In the genomic region with DNA sequence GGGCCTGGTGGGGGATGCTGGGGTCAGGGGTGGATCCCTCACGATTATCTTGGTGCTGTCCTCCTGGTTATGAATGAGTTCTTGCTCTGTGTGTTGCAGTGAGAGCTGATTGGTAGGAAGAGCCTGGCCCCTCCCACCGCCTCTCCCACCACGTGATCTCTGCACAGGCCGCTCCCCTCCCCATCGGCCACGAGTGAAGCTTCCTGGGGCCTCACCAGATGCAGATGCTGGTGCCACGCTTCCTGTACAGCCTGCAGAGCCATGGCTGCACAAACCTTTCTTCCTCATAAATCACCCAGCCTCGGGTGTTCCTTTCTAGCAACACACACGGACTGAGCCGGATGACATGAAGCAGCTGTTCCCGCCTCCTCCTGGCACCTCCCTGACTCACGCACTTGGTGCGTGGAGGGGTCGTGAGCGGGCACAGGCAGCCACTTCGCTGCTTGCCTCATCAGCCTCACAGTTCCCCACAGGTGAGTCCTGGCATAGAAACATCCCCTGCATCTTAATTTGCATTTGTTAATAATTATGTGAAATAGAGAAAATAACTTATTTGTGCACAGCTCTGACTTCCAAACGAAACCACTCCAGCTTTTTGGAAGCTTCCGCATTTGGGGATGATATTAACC, we compare ENCODE assay signal across 16 cellular contexts.
DNase-seq lines count a peak whose midpoint lies in the region; ATAC-seq and TF ChIP-seq lines count a peak whose summit lies in the region.
"Had no signal": no experiment of that assay in that cellular context is flagged by ENCODE, and none has a peak within 500 bp of the region (broad histone marks: within the 10 kb centered on the region; RNA-seq: fewer than 3 reads in every experiment).

No MANE protein-coding gene starts in this region.

- H2BK12ac ChIP-seq in trophoblast cell (ENCODE audit: low read length) (no peak overlapping the region), H9 (ENCODE audit: insufficient read length, low read depth, low read length) (no peak overlapping the region)

- H3K27me3 ChIP-seq in trophoblast cell (ENCODE audit: insufficient read depth, low read length) (no peaks in the 10 kb centered on the region), H9 (ENCODE audit: insufficient read depth, low read length) (no peaks in the 10 kb centered on the region)

- H3K9me3 ChIP-seq in trophoblast cell (ENCODE audit: insufficient read depth, low read depth, low read length) (peaks cover 11% of the 10 kb centered on the region), H9 (ENCODE audit: control insufficient read depth, low read depth, low read length) (no peaks in the 10 kb centered on the region)

- H3K27ac ChIP-seq in trophoblast cell (ENCODE audit: low read depth, low read length) (no peak overlapping the region), H9 (ENCODE audit: insufficient read length, low read depth, low read length) (no peak overlapping the region)
- H3K27ac ChIP-seq: WERI-Rb-1 had no signal

- no peaks in the 10 kb centered on the region for H3K23me2 ChIP-seq in H9 (ENCODE audit: insufficient read length, low read depth, low read length, poor library complexity, severe bottlenecking)

- no peaks in the 10 kb centered on the region; a peak in 3 of 7 replicates for H3K36me3 Mint-ChIP-seq in H9 (ENCODE audit: insufficient read depth in 1 of 3, low read depth in 3 of 3)
- H3K36me3 Mint-ChIP-seq: activated CD8-positive, alpha-beta memory T cell treated with anti-CD3 and anti-CD28 coated beads, Interleukin-2, amount 10 ng/mL, durations not matched to agents 7 days and 5 days; CD14-positive monocyte had no signal

- H3K27me3 Mint-ChIP-seq in H9 (ENCODE audit: low read depth) = peaks cover 11% of the 10 kb centered on the region
- H3K27me3 Mint-ChIP-seq: activated CD8-positive, alpha-beta memory T cell treated with anti-CD3 and anti-CD28 coated beads, Interleukin-2, amount 10 ng/mL, durations not matched to agents 7 days and 5 days had no signal

- H3K4me3 ChIP-seq in trophoblast cell (ENCODE audit: low read depth, low read length) = peak overlapping the region; percentile 43
- H3K4me3 ChIP-seq: lung had no signal

- H3K4me2 ChIP-seq in trophoblast cell (ENCODE audit: low read length) (no peak overlapping the region), H9 (ENCODE audit: insufficient read depth, insufficient read length, low read length) (no peak overlapping the region)

- H3K27ac Mint-ChIP-seq in H9 = no peak overlapping the region
- H3K27ac Mint-ChIP-seq: activated CD8-positive, alpha-beta memory T cell treated with anti-CD3 and anti-CD28 coated beads, Interleukin-2, amount 10 ng/mL, durations not matched to agents 7 days and 5 days; stimulated activated naive B cell treated with anti-CD40 and anti-IgM and Interleukin-4, amounts not matched to agents 10 μg/mL and 1 μg/mL and 100 μg/mL, for 72 hours had no signal

- H3K79me1 ChIP-seq in trophoblast cell (ENCODE audit: low read length) (no peaks in the 10 kb centered on the region), H9 (ENCODE audit: insufficient read depth, low read depth, low read length, poor library complexity, severe bottlenecking) (no peaks in the 10 kb centered on the region)

- no peak overlapping the region for H3T11ph ChIP-seq in H9 (ENCODE audit: low read length)

- H3K9me3 Mint-ChIP-seq in H9 = no peaks in the 10 kb centered on the region

- H3K56ac ChIP-seq in H9 (ENCODE audit: insufficient read length, low read depth, low read length) = no peak overlapping the region

- no peak overlapping the region for H3K9ac ChIP-seq in trophoblast cell (ENCODE audit: low read length)
- H3K9ac ChIP-seq in H9 (ENCODE audit: extremely low read depth, insufficient read length, low read length) = no peak overlapping the region

- H3K23ac ChIP-seq in trophoblast cell (ENCODE audit: low read length) = no peak overlapping the region
- no peak overlapping the region for H3K23ac ChIP-seq in H9 (ENCODE audit: insufficient read length, low read depth, low read length)

- no peaks in the 10 kb centered on the region for H3K36me3 ChIP-seq in trophoblast cell (ENCODE audit: control insufficient read depth in 1 of 2, insufficient read depth in 2 of 2, low read length in 2 of 2)
- H3K36me3 ChIP-seq: WERI-Rb-1 had no signal

- H4K91ac ChIP-seq in trophoblast cell (ENCODE audit: low read depth, low read length) = no peak overlapping the region
- H4K91ac ChIP-seq in H9 (ENCODE audit: insufficient read length, low read depth, low read length) = no peak overlapping the region

- H2BK120ac ChIP-seq in trophoblast cell (ENCODE audit: insufficient read depth, low read length, poor library complexity) (no peak overlapping the region), H9 (ENCODE audit: low read depth, low read length, poor library complexity, severe bottlenecking) (no peak overlapping the region)

- H3K14ac ChIP-seq in trophoblast cell (ENCODE audit: low read length) (no peak overlapping the region), H9 (ENCODE audit: insufficient read depth, low read length) (no peak overlapping the region)

- H2AFZ ChIP-seq in trophoblast cell (ENCODE audit: insufficient read depth, low read length, poor library complexity) = no peak overlapping the region
- no peak overlapping the region for H2AFZ ChIP-seq in H9 (ENCODE audit: low read length)

- H4K12ac ChIP-seq in trophoblast cell (ENCODE audit: low read depth, low read length) = no peak overlapping the region

- no peak overlapping the region for H4K5ac ChIP-seq in H9 (ENCODE audit: insufficient read length, low read depth, low read length)

- H2BK5ac ChIP-seq in trophoblast cell (ENCODE audit: low read depth, low read length, poor library complexity) (no peak overlapping the region), H9 (ENCODE audit: insufficient read length, low read length) (no peak overlapping the region)

- H3K4me1 ChIP-seq in trophoblast cell (ENCODE audit: control insufficient read depth in 1 of 2, insufficient read depth in 2 of 2, low read length in 2 of 2) (no peaks in the 10 kb centered on the region), H9 (ENCODE audit: insufficient read depth, low read length) (peaks cover 8% of the 10 kb centered on the region)

- ATAC-seq in GM18511 (IDR thresholded peaks at IDR 0.05; ENCODE audit: unreplicated experiment) (peak; percentile 96), HG03159 (IDR thresholded peaks at IDR 0.05; ENCODE audit: unreplicated experiment) (peak; percentile 87), HG03521 (IDR thresholded peaks at IDR 0.05; ENCODE audit: unreplicated experiment) (no peak)
- ATAC-seq: activated CD8-positive, alpha-beta memory T cell treated with anti-CD3 and anti-CD28 coated beads, Interleukin-2, amount 10 ng/mL, durations not matched to agents 7 days and 5 days; SK-N-SH treated with all-trans-retinoic acid at 6 μM for 48 hours; stimulated activated naive B cell treated with anti-CD40 and anti-IgM and Interleukin-4, amounts not matched to agents 10 μg/mL and 1 μg/mL and 100 μg/mL, for 72 hours had no signal

- no peak overlapping the region for H3K18ac ChIP-seq in trophoblast cell (ENCODE audit: low read length)
- no peak overlapping the region for H3K18ac ChIP-seq in H9 (ENCODE audit: insufficient read length, low read depth, low read length)

- no peak overlapping the region for H2BK20ac ChIP-seq in H9 (ENCODE audit: low read depth, low read length, poor library complexity, severe bottlenecking)

- no peaks in the 10 kb centered on the region for H3K79me2 ChIP-seq in trophoblast cell (ENCODE audit: control insufficient read depth, insufficient read depth, low read length, poor library complexity)
- no peaks in the 10 kb centered on the region for H3K79me2 ChIP-seq in H9 (ENCODE audit: insufficient read depth, low read length)

- no peak for TF ChIP-seq CTCF in H9 (conservative IDR thresholded peaks at IDR 0.05)

- H3K4me1 Mint-ChIP-seq in H9 = peaks cover 34 to 40% of the 10 kb centered on the region in 2 experiments
- H3K4me1 Mint-ChIP-seq: activated CD8-positive, alpha-beta memory T cell treated with anti-CD3 and anti-CD28 coated beads, Interleukin-2, amount 10 ng/mL, durations not matched to agents 7 days and 5 days; CD14-positive monocyte had no signal

- no peak overlapping the region for H2AK5ac ChIP-seq in trophoblast cell (ENCODE audit: low read length)
- no peak overlapping the region for H2AK5ac ChIP-seq in H9 (ENCODE audit: insufficient read length, low read length)

- DNase-seq in RPMI8226 (peak; percentile 71), trophoblast cell (no peak), H9 (no peak), occipital lobe (lab: John Stamatoyannopoulos, UW) (no peak), NCI-H748 treated with DMSO at 0.1 percent for 48 hours (lab: John Stamatoyannopoulos, UW) (no peak)
- DNase-seq: activated CD8-positive, alpha-beta memory T cell treated with anti-CD3 and anti-CD28 coated beads, Interleukin-2, amount 10 ng/mL, durations not matched to agents 7 days and 5 days; activated naive CD4-positive, alpha-beta T cell; stimulated activated CD4-positive, alpha-beta T cell treated with anti-CD3 and anti-CD28 coated beads, Interleukin-4, amount 100 ng/mL, for 4 hours; stimulated activated naive B cell treated with anti-CD40 and anti-IgM and Interleukin-4, amounts not matched to agents 10 μg/mL and 1 μg/mL and 100 μg/mL, for 72 hours; WERI-Rb-1 had no signal

- no peak overlapping the region for H3K4ac ChIP-seq in trophoblast cell (ENCODE audit: low read depth, low read length)
- no peak overlapping the region for H3K4ac ChIP-seq in H9 (ENCODE audit: low read depth, low read length)

- H3K4me3 Mint-ChIP-seq in H9 = peak overlapping the region in 1 of 2 experiments; percentile 38; a peak in 2 of 5 replicates
- H3K4me3 Mint-ChIP-seq: activated CD8-positive, alpha-beta memory T cell treated with anti-CD3 and anti-CD28 coated beads, Interleukin-2, amount 10 ng/mL, durations not matched to agents 7 days and 5 days; CD14-positive monocyte; stimulated activated naive B cell treated with anti-CD40 and anti-IgM and Interleukin-4, amounts not matched to agents 10 μg/mL and 1 μg/mL and 100 μg/mL, for 72 hours had no signal

- no CpG with 5 or more reads among the region's 18 CpGs for WGBS in trophoblast cell (ENCODE audit: extremely low coverage, insufficient coverage, insufficient read length)
- no CpG with 5 or more reads among the region's 18 CpGs for WGBS in H9 (ENCODE audit: extremely low coverage, insufficient read length, low lambda C conversion rate)

- H2BK15ac ChIP-seq in H9 (ENCODE audit: low read depth, low read length) = no peak overlapping the region

- H4K20me1 ChIP-seq in H9 (ENCODE audit: control insufficient read depth, insufficient read depth, insufficient read length) = peaks cover 3% of the 10 kb centered on the region

- no peak overlapping the region for H4K8ac ChIP-seq in trophoblast cell (ENCODE audit: low read depth, low read length)
- no peak overlapping the region for H4K8ac ChIP-seq in H9 (replicated peaks; ENCODE audit: insufficient read length, low read depth, low read length)
